ENCODE assay signal across 13 cellular contexts in genomic region chr17:18956021-18956420, GRCh38. TPM values are rescaled to one million over a fixed set of nuclear protein-coding genes. Genes with fewer than 3 reads are reported as not detected.
DNase-seq lines count a peak whose midpoint lies in the region; ATAC-seq, FAIRE-seq and TF ChIP-seq lines count a peak whose summit lies in the region.
"Not testable (repeated sequence)": the region's sequence is repeated elsewhere in the genome, so short reads cannot be mapped to it uniquely, and the experiment has no call there.
"Had no signal": no experiment of that assay in that cellular context is flagged by ENCODE, and none has a peak within 500 bp of the region (broad histone marks: within the 10 kb centered on the region; RNA-seq: fewer than 3 reads in every experiment).

No MANE protein-coding gene starts in this region.

- not testable (repeated sequence) for H3K9me3 ChIP-seq in A549; CD4-positive, alpha-beta memory T cell (ENCODE audit: control insufficient read depth in 1 of 2, low read length in 2 of 2); KOPT-K1 (ENCODE audit: insufficient read depth, low read length, poor library complexity, severe bottlenecking); naive thymus-derived CD4-positive, alpha-beta T cell (ENCODE audit: control insufficient read depth in 2 of 3, low read length in 3 of 3)

- not testable (repeated sequence) for TF ChIP-seq EP300 in A549 (IDR thresholded peaks at IDR 0.05)

- H3K27ac ChIP-seq in A549; CD4-positive, alpha-beta memory T cell (ENCODE audit: low read depth, low read length); naive thymus-derived CD4-positive, alpha-beta T cell (ENCODE audit: low read depth, low read length): not testable (repeated sequence)
- peak overlapping the region; percentile 62 for H3K27ac ChIP-seq in KOPT-K1 (ENCODE audit: low read depth, low read length, poor library complexity, severe bottlenecking)

- 94% methylated on average over 6 of the region's 6 CpGs for WGBS in A549 (ENCODE audit: missing lambda C conversion rate)

- not testable (repeated sequence) for H3K9me3 Mint-ChIP-seq in CD4-positive, alpha-beta memory T cell; T-helper 2 cell treated with Interferon-gamma antibody and Interleukin-4, amounts not matched to agents 5 μg/mL and 100 μg/mL, for 36 hours; activated CD8-positive, alpha-beta T cell treated with anti-CD3 and anti-CD28 coated beads for 36 hours; activated T-helper 2 cell treated with anti-CD3 and anti-CD28 coated beads, Interferon-gamma antibody, Interleukin-2, Interleukin-4, amounts not matched to agents 10 μg/mL and 5 μg/mL and 100 μg/mL, durations not matched to agents 14 hours and 24 hours and 36 hours; naive thymus-derived CD4-positive, alpha-beta T cell

- H3K4me2 ChIP-seq in A549: not testable (repeated sequence)

- H3K4me1 ChIP-seq in A549: not testable (repeated sequence)
- H3K4me1 ChIP-seq in CD4-positive, alpha-beta memory T cell (ENCODE audit: insufficient read depth, low read length): peaks cover 40% of the 10 kb centered on the region
- H3K4me1 ChIP-seq in naive thymus-derived CD4-positive, alpha-beta T cell (ENCODE audit: control insufficient read depth in 2 of 2, insufficient read depth in 2 of 2, low read length in 2 of 2): peaks cover 22 to 37% of the 10 kb centered on the region in 2 donors

- POLR2A ChIA-PET in A549 (lab: Yijun Ruan, JAX); activated CD8-positive, alpha-beta T cell treated with anti-CD3 and anti-CD28 coated beads for 36 hours (lab: Charles Lee): not testable (repeated sequence)
- POLR2A ChIA-PET in CD4-positive, alpha-beta memory T cell (lab: Charles Lee; ENCODE audit: partially characterized antibody): interaction anchor here (0.6 to 3.4 kb wide), 13 partner anchors 15 to 100 kb away, joined by 3 to 22 read pairs (median 3); partner anchors contain the start of genes FAM83G and PRPSAP2
- POLR2A ChIA-PET in naive thymus-derived CD4-positive, alpha-beta T cell (lab: Charles Lee): interaction anchor here (0.6 to 2.6 kb wide), 12 partner anchors 12 to 100 kb away, joined by 3 to 24 read pairs (median 4); partner anchors contain the start of gene PRPSAP2

- not testable (repeated sequence) for H3K4me3 ChIP-seq in A549; CD4-positive, alpha-beta memory T cell (ENCODE audit: low read length in 2 of 2); naive thymus-derived CD4-positive, alpha-beta T cell (ENCODE audit: low read length)

- not testable (repeated sequence) for DNase-seq in A549 (ENCODE audit: low read depth in 1 of 2, low spot score in 1 of 2); CD4-positive, alpha-beta memory T cell; T-helper 2 cell treated with Interferon-gamma antibody and Interleukin-4, amounts not matched to agents 5 μg/mL and 100 μg/mL, for 36 hours (ENCODE audit: low spot score); activated CD8-positive, alpha-beta T cell treated with anti-CD3 and anti-CD28 coated beads for 36 hours; activated T-helper 2 cell treated with anti-CD3 and anti-CD28 coated beads, Interferon-gamma antibody, Interleukin-2, Interleukin-4, amounts not matched to agents 10 μg/mL and 5 μg/mL and 100 μg/mL, durations not matched to agents 14 hours and 24 hours and 36 hours (ENCODE audit: low spot score); naive thymus-derived CD4-positive, alpha-beta T cell

- ATAC-seq in A549; activated CD8-positive, alpha-beta T cell treated with anti-CD3 and anti-CD28 coated beads for 36 hours; naive thymus-derived CD4-positive, alpha-beta T cell: not testable (repeated sequence)

- TF ChIP-seq POLR2A in A549 (IDR thresholded peaks at IDR 0.05; ENCODE audit: low read length): not testable (repeated sequence)

- peaks cover 30 to 71% (median 40%) of the 10 kb centered on the region in 4 donors for H3K4me1 Mint-ChIP-seq in CD4-positive, alpha-beta memory T cell
- H3K4me1 Mint-ChIP-seq in T-helper 2 cell treated with Interferon-gamma antibody and Interleukin-4, amounts not matched to agents 5 μg/mL and 100 μg/mL, for 36 hours (ENCODE audit: low read depth): peaks cover 24% of the 10 kb centered on the region
- peaks cover 24% of the 10 kb centered on the region for H3K4me1 Mint-ChIP-seq in activated CD8-positive, alpha-beta T cell treated with anti-CD3 and anti-CD28 coated beads for 36 hours (ENCODE audit: low read depth)
- peaks cover 19% of the 10 kb centered on the region for H3K4me1 Mint-ChIP-seq in activated T-helper 2 cell treated with anti-CD3 and anti-CD28 coated beads, Interferon-gamma antibody, Interleukin-2, Interleukin-4, amounts not matched to agents 10 μg/mL and 5 μg/mL and 100 μg/mL, durations not matched to agents 14 hours and 24 hours and 36 hours (ENCODE audit: low read depth)
- peaks cover 29 to 75% (median 56%) of the 10 kb centered on the region in 7 donors for H3K4me1 Mint-ChIP-seq in naive thymus-derived CD4-positive, alpha-beta T cell

- H3K27ac Mint-ChIP-seq in CD4-positive, alpha-beta memory T cell: peak overlapping the region in 6 of 7 donors; percentile 85 to 96 (median 92)
- H3K27ac Mint-ChIP-seq in T-helper 2 cell treated with Interferon-gamma antibody and Interleukin-4, amounts not matched to agents 5 μg/mL and 100 μg/mL, for 36 hours: peak overlapping the region; percentile 86
- H3K27ac Mint-ChIP-seq in activated CD8-positive, alpha-beta T cell treated with anti-CD3 and anti-CD28 coated beads for 36 hours: peak overlapping the region; percentile 81
- H3K27ac Mint-ChIP-seq in activated T-helper 2 cell treated with anti-CD3 and anti-CD28 coated beads, Interferon-gamma antibody, Interleukin-2, Interleukin-4, amounts not matched to agents 10 μg/mL and 5 μg/mL and 100 μg/mL, durations not matched to agents 14 hours and 24 hours and 36 hours: peak overlapping the region; percentile 84
- peak overlapping the region in 6 of 9 donors; percentile 88 to 98 (median 92) for H3K27ac Mint-ChIP-seq in naive thymus-derived CD4-positive, alpha-beta T cell

- intact Hi-C loops in CD4-positive, alpha-beta memory T cell (cut with micrococcal nuclease): loop anchor here (5.0 kb wide), 1 partner anchor 54 kb away; no protein-coding TSS in a partner anchor
- intact Hi-C loops in activated CD8-positive, alpha-beta T cell treated with anti-CD3 and anti-CD28 coated beads for 36 hours (cut with micrococcal nuclease); activated T-helper 2 cell treated with anti-CD3 and anti-CD28 coated beads, Interferon-gamma antibody, Interleukin-2, Interleukin-4, amounts not matched to agents 10 μg/mL and 5 μg/mL and 100 μg/mL, durations not matched to agents 14 hours and 24 hours and 36 hours (cut with micrococcal nuclease); naive thymus-derived CD4-positive, alpha-beta T cell (cut with micrococcal nuclease): not testable (repeated sequence)

- CTCF ChIA-PET in A549 (lab: Yijun Ruan, JAX): interaction anchor here (0.7 to 2.6 kb wide), 7 partner anchors 10 to 330 kb away, joined by 3 to 8 read pairs (median 3); partner anchors contain the start of gene FAM83G
- CTCF ChIA-PET in CD4-positive, alpha-beta memory T cell (lab: Charles Lee; ENCODE audit: partially characterized antibody): interaction anchor here (0.9 to 1.5 kb wide), 5 partner anchors 10 to 330 kb away, joined by 3 to 5 read pairs (median 4); no protein-coding TSS in a partner anchor
- CTCF ChIA-PET in activated CD8-positive, alpha-beta T cell treated with anti-CD3 and anti-CD28 coated beads for 36 hours (lab: Charles Lee): interaction anchor here (0.9 kb wide), 1 partner anchor 42 kb away, joined by 3 read pairs; no protein-coding TSS in a partner anchor
- CTCF ChIA-PET in naive thymus-derived CD4-positive, alpha-beta T cell (lab: Charles Lee): interaction anchor here (0.6 to 1.0 kb wide), 4 partner anchors 18 to 330 kb away, joined by 4 to 6 read pairs (median 5); no protein-coding TSS in a partner anchor

- peak overlapping the region in 6 of 8 donors; percentile 79 to 96 (median 86) for H3K4me3 Mint-ChIP-seq in CD4-positive, alpha-beta memory T cell
- peak overlapping the region; percentile 72 for H3K4me3 Mint-ChIP-seq in T-helper 2 cell treated with Interferon-gamma antibody and Interleukin-4, amounts not matched to agents 5 μg/mL and 100 μg/mL, for 36 hours
- H3K4me3 Mint-ChIP-seq in activated CD8-positive, alpha-beta T cell treated with anti-CD3 and anti-CD28 coated beads for 36 hours; activated T-helper 2 cell treated with anti-CD3 and anti-CD28 coated beads, Interferon-gamma antibody, Interleukin-2, Interleukin-4, amounts not matched to agents 10 μg/mL and 5 μg/mL and 100 μg/mL, durations not matched to agents 14 hours and 24 hours and 36 hours (ENCODE audit: low read depth): not testable (repeated sequence)
- peak overlapping the region in 8 of 10 donors; percentile 52 to 93 (median 73) for H3K4me3 Mint-ChIP-seq in naive thymus-derived CD4-positive, alpha-beta T cell

- TF ChIP-seq CTCF in A549 (IDR thresholded peaks at IDR 0.05); activated CD8-positive, alpha-beta T cell treated with anti-CD3 and anti-CD28 coated beads for 36 hours (IDR thresholded peaks at IDR 0.05): not testable (repeated sequence)

- H3K27me3 ChIP-seq in CD4-positive, alpha-beta memory T cell (ENCODE audit: insufficient read depth, low read length); naive thymus-derived CD4-positive, alpha-beta T cell (ENCODE audit: control insufficient read depth in 2 of 2, insufficient read depth in 2 of 2, low read length in 2 of 2): not testable (repeated sequence)

- not testable (repeated sequence) for FAIRE-seq in A549 (lab: Jason Lieb, UNC)

- TF ChIP-seq RAD21 in A549 (conservative IDR thresholded peaks at IDR 0.05 in 1 of 2, IDR thresholded peaks at IDR 0.05 in 1 of 2): not testable (repeated sequence)

- not testable (repeated sequence) for H3K27me3 Mint-ChIP-seq in CD4-positive, alpha-beta memory T cell; T-helper 2 cell treated with Interferon-gamma antibody and Interleukin-4, amounts not matched to agents 5 μg/mL and 100 μg/mL, for 36 hours (ENCODE audit: low read depth); activated CD8-positive, alpha-beta T cell treated with anti-CD3 and anti-CD28 coated beads for 36 hours; activated T-helper 2 cell treated with anti-CD3 and anti-CD28 coated beads, Interferon-gamma antibody, Interleukin-2, Interleukin-4, amounts not matched to agents 10 μg/mL and 5 μg/mL and 100 μg/mL, durations not matched to agents 14 hours and 24 hours and 36 hours (ENCODE audit: low read depth); naive thymus-derived CD4-positive, alpha-beta T cell

- H3K36me3 Mint-ChIP-seq in CD4-positive, alpha-beta memory T cell; T-helper 2 cell treated with Interferon-gamma antibody and Interleukin-4, amounts not matched to agents 5 μg/mL and 100 μg/mL, for 36 hours (ENCODE audit: low read depth); activated CD8-positive, alpha-beta T cell treated with anti-CD3 and anti-CD28 coated beads for 36 hours (ENCODE audit: low read depth); activated T-helper 2 cell treated with anti-CD3 and anti-CD28 coated beads, Interferon-gamma antibody, Interleukin-2, Interleukin-4, amounts not matched to agents 10 μg/mL and 5 μg/mL and 100 μg/mL, durations not matched to agents 14 hours and 24 hours and 36 hours (ENCODE audit: low read depth); naive thymus-derived CD4-positive, alpha-beta T cell: not testable (repeated sequence)

- not testable (repeated sequence) for H3K36me3 ChIP-seq in CD4-positive, alpha-beta memory T cell (ENCODE audit: insufficient read depth, low read length); KOPT-K1 (ENCODE audit: insufficient read depth, low read length); naive thymus-derived CD4-positive, alpha-beta T cell (ENCODE audit: control insufficient read depth in 2 of 3, insufficient read depth in 3 of 3, low read length in 3 of 3)

RNA-seq across cellular contexts. Expression of gene SLC5A10, which starts 4.1 kb away (rescaled TPM):
- 0.26 and 0.28 TPM in 2 replicates for polyA plus RNA-seq in A549 (2011; rRNA removed)
- polyA plus RNA-seq in A549 (2012; cell fraction: cytosol; rRNA removed): 0.07 and 0.19 TPM in 2 replicates
- 0.23 and 0.32 TPM in 2 replicates for polyA plus RNA-seq in A549 (2012; cell fraction: nucleus; rRNA removed)
- polyA plus RNA-seq in A549 (2017; fragmentation: RNase III; extraction: RNeasy Plus Mini Kit Qiagen cat#74134 plus additional on column Dnase treatment): 0.07 to 0.22 TPM (median 0.15 TPM) in 3 replicates
- 0.15 and 0.54 TPM in 2 replicates for polyA minus RNA-seq in A549 (2011; rRNA and poly(A)+ RNA removed)
- total RNA-seq in CD4-positive, alpha-beta memory T cell: not detected
- under 1 TPM; 0.10 to 0.11 TPM for polyA plus RNA-seq in CD4-positive, alpha-beta memory T cell
- not detected for total RNA-seq in activated CD8-positive, alpha-beta T cell treated with anti-CD3 and anti-CD28 coated beads for 36 hours
- not detected in 2 replicates for total RNA-seq in activated T-helper 2 cell treated with anti-CD3 and anti-CD28 coated beads, Interferon-gamma antibody, Interleukin-2, Interleukin-4, amounts not matched to agents 10 μg/mL and 5 μg/mL and 100 μg/mL, durations not matched to agents 14 hours and 24 hours and 36 hours
- total RNA-seq in naive thymus-derived CD4-positive, alpha-beta T cell: under 1 TPM in 1 of 5 experiments, not detected in 4; 0.17 TPM
- under 1 TPM; 0.15 to 0.37 TPM for polyA plus RNA-seq in naive thymus-derived CD4-positive, alpha-beta T cell
- total RNA-seq: Calu3, G401, H4, H9, HFFc6 had no signal
- polyA plus RNA-seq: GM23338 had no signal

RNA-seq across cellular contexts. Expression of gene FAM83G, which starts 48.5 kb away (rescaled TPM):
- polyA plus RNA-seq in A549 (2011; rRNA removed) (11.0 and 12.8 TPM in 2 replicates), A549 (2017; fragmentation: RNase III; extraction: RNeasy Plus Mini Kit Qiagen cat#74134 plus additional on column Dnase treatment) (19.8 to 22.0 TPM (median 20.5 TPM) in 3 replicates)
- polyA plus RNA-seq in A549 (2012; cell fraction: cytosol; rRNA removed): 11.1 and 15.8 TPM in 2 replicates
- polyA plus RNA-seq in A549 (2012; cell fraction: nucleus; rRNA removed): 38.5 and 42.5 TPM in 2 replicates
- 18.1 and 22.7 TPM in 2 replicates for polyA minus RNA-seq in A549 (2011; rRNA and poly(A)+ RNA removed)
- 10 to 100 TPM; 13.8 to 15.1 TPM for total RNA-seq in CD4-positive, alpha-beta memory T cell
- polyA plus RNA-seq in CD4-positive, alpha-beta memory T cell: 1 to 10 TPM; 1.6 to 6.9 TPM
- 10 to 100 TPM; 11.9 to 12.1 TPM for total RNA-seq in activated CD8-positive, alpha-beta T cell treated with anti-CD3 and anti-CD28 coated beads for 36 hours
- total RNA-seq in activated T-helper 2 cell treated with anti-CD3 and anti-CD28 coated beads, Interferon-gamma antibody, Interleukin-2, Interleukin-4, amounts not matched to agents 10 μg/mL and 5 μg/mL and 100 μg/mL, durations not matched to agents 14 hours and 24 hours and 36 hours: 14.0 and 15.3 TPM in 2 replicates
- total RNA-seq in naive thymus-derived CD4-positive, alpha-beta T cell: 1 to 10 TPM; 3.9 to 9.1 (median 6.9) TPM
- polyA plus RNA-seq in naive thymus-derived CD4-positive, alpha-beta T cell: 1 to 10 TPM; 1.6 to 3.6 TPM
